ENCODE assay signal across 8 cellular contexts in genomic region chr7:33039257-33039904, GRCh38. TPM values are rescaled to one million over a fixed set of nuclear protein-coding genes. Genes with fewer than 3 reads are reported as not detected.
A peak's percentile ranks its signal among the peaks of the same experiment; 100 is the strongest.
DNase-seq lines count a peak whose midpoint lies in the region; ATAC-seq and TF ChIP-seq lines count a peak whose summit lies in the region.

No MANE protein-coding gene starts in this region.

- H3K27me3 ChIP-seq in GM06990 (replicated peaks; ENCODE audit: control insufficient read depth, insufficient read depth, low read length) (no peaks in the 10 kb centered on the region), left ventricle myocardium inferior (ENCODE audit: low read depth) (no peaks in the 10 kb centered on the region), suprapubic skin (no peaks in the 10 kb centered on the region)

- H3K4me3 Mint-ChIP-seq in T-helper 17 cell, result peak overlapping the region; percentile 95

- H3K36me3 ChIP-seq in GM06990 (ENCODE audit: control insufficient read depth, insufficient read depth, low read length) (no peaks in the 10 kb centered on the region; the same call in 1 of the 2 replicates), left ventricle myocardium inferior (no peaks in the 10 kb centered on the region), suprapubic skin (no peaks in the 10 kb centered on the region)

- no peak for DNase-seq in GM06990 (ENCODE audit: extremely low read depth, insufficient read length)
- no peak for DNase-seq in T-helper 17 cell
- no peak for DNase-seq in left ventricle myocardium inferior
- no peak for DNase-seq in suprapubic skin (ENCODE audit: low spot score in 2 of 2)
- no peak for DNase-seq in NCI-H187 treated with DMSO at 0.1 percent for 48 hours (lab: John Stamatoyannopoulos, UW)
- no peak for DNase-seq in G401 (ENCODE audit: low spot score)

- H3K4me1 ChIP-seq in left ventricle myocardium inferior (peaks cover 63% of the 10 kb centered on the region), suprapubic skin (peaks cover 55% of the 10 kb centered on the region)

- TF ChIP-seq POLR2A in suprapubic skin (IDR thresholded peaks at IDR 0.05), result no peak

- peak overlapping the region; percentile 94 for H3K27ac Mint-ChIP-seq in T-helper 17 cell

- in situ Hi-C loops in G401 (cut with HindIII; ENCODE audit: low sequenced_read_pairs), result no loop called here

- peak; percentile 38 for ATAC-seq in HG02678 (IDR thresholded peaks at IDR 0.05; ENCODE audit: unreplicated experiment)
- ATAC-seq in T-helper 17 cell, result no peak
- ATAC-seq in GM21717 (IDR thresholded peaks at IDR 0.05; ENCODE audit: unreplicated experiment), result no peak

- 8% methylated on average over 5 of the region's 5 CpGs for WGBS in suprapubic skin

- TF ChIP-seq CTCF in GM06990 (IDR thresholded peaks at IDR 0.05; ENCODE audit: insufficient read depth, low read length, poor library complexity, severe bottlenecking) (no peak), left ventricle myocardium inferior (IDR thresholded peaks at IDR 0.05; ENCODE audit: borderline replicate concordance) (no peak), suprapubic skin (IDR thresholded peaks at IDR 0.05) (no peak)

- H3K4me1 Mint-ChIP-seq in T-helper 17 cell, result peaks cover 37% of the 10 kb centered on the region

- peak overlapping the region; percentile 78 for H3K27ac ChIP-seq in left ventricle myocardium inferior (replicated peaks)
- H3K27ac ChIP-seq in suprapubic skin, result peak overlapping the region; percentile 34

- H3K9me3 ChIP-seq in T-helper 17 cell (ENCODE audit: control insufficient read depth, low read length, poor library complexity, severe bottlenecking), result no peaks in the 10 kb centered on the region
- no peaks in the 10 kb centered on the region for H3K9me3 ChIP-seq in left ventricle myocardium inferior (replicated peaks)
- no peaks in the 10 kb centered on the region for H3K9me3 ChIP-seq in suprapubic skin

- peak overlapping the region; percentile 76 for H3K4me3 ChIP-seq in GM06990 (replicated peaks; ENCODE audit: low read depth, low read length)
- peak overlapping the region; percentile 63 for H3K4me3 ChIP-seq in left ventricle myocardium inferior
- H3K4me3 ChIP-seq in suprapubic skin, result peak overlapping the region; percentile 46

- intact Hi-C loops in left ventricle myocardium inferior (cut with micrococcal nuclease), result no loop called here

- peaks cover 4% of the 10 kb centered on the region for H3K36me3 Mint-ChIP-seq in T-helper 17 cell (ENCODE audit: low read depth)

- no peak for TF ChIP-seq EP300 in suprapubic skin (IDR thresholded peaks at IDR 0.05)

- H3K27me3 Mint-ChIP-seq in T-helper 17 cell, result no peaks in the 10 kb centered on the region

RNA-seq across cellular contexts. Expression of gene NT5C3A, which starts 23.2 kb away (rescaled TPM):
- total RNA-seq in T-helper 17 cell (10 to 100 TPM; 36.5 to 82.2 TPM), left ventricle myocardium inferior (33.4 TPM), suprapubic skin (10 to 100 TPM; 26.3 to 51.9 (median 37.2) TPM)
- total RNA-seq in G401 (2014; rRNA removed; shearing (Covaris generic)), result 11.0 and 22.0 TPM in 2 replicates
